ENCODE assay signal across 12 cellular contexts in the genomic region with DNA sequence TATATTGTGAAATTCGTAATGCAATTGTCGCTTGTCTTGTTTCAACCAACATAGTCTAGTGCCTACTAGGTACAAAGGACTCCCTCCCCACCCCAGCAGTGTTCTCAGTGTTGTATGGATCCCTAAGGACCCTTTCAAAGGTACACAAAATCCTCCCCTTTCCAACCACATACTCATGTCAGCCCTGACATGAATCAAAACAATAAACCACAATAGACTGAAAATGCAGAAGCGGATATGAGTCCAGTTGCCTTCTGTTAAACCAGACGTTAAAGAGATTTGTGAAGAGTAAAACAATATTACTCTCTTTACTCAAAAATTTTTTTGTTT.
DNase-seq lines count a peak whose midpoint lies in the region; ATAC-seq, FAIRE-seq and TF ChIP-seq lines count a peak whose summit lies in the region.
"Had no signal": no experiment of that assay in that cellular context is flagged by ENCODE, and none has a peak within 500 bp of the region (broad histone marks: within the 10 kb centered on the region; RNA-seq: fewer than 3 reads in every experiment).

No MANE protein-coding gene starts in this region.

- no TSS peak for BruUV-seq in GM12878 (replicated peaks; lab: Mats Ljungman, UMichigan)

- no peaks in the 10 kb centered on the region for H3K79me2 ChIP-seq in GM12878 (ENCODE audit: control insufficient read depth, insufficient read depth, low read length)

- CTCF ChIA-PET in GM12878 (lab: Yijun Ruan, JAX), result no interaction called here

- FAIRE-seq in GM12878 (lab: Jason Lieb, UNC), result peak; percentile 62

- SMC1A ChIA-PET in GM12878 (lab: Charles Lee; ENCODE audit: uncharacterized antibody, unreplicated experiment), result no interaction called here

- RAD21 ChIA-PET in GM12878 (lab: Charles Lee; ENCODE audit: unreplicated experiment), result interaction anchor here (1.6 kb wide), 1 partner anchor 74 kb away, joined by 5 read pairs; no protein-coding TSS in a partner anchor

- H3K27ac ChIP-seq in GM12878 (ENCODE audit: control insufficient read depth, insufficient read depth), result no peak overlapping the region

- no peak overlapping the region for H3K4me3 ChIP-seq in GM12878
- H3K4me3 ChIP-seq: skin epidermis had no signal

- TF ChIP-seq RAD21 in GM12878 (IDR thresholded peaks at IDR 0.05; ENCODE audit: insufficient read depth, low read depth, low read length), result no peak

- DNase-seq in GM12878 (ENCODE audit: low read depth, low spot score) (peak; percentile 48), NCI-H345 (lab: John Stamatoyannopoulos, UW) (no peak)
- DNase-seq in effector CD4-positive, alpha-beta T cell, result no peak
- DNase-seq in stimulated activated CD8-positive, alpha-beta memory T cell treated with anti-CD3 and anti-CD28 coated beads, Interleukin-4, amount 100 ng/mL, for 48 hours, result no peak
- no peak for DNase-seq in stimulated activated CD4-positive, alpha-beta T cell treated with anti-CD3 and anti-CD28 coated beads, Interleukin-15, amount 100 ng/mL, for 24 hours
- DNase-seq: COR-L47; NCI-H82; stimulated activated naive CD4-positive, alpha-beta T cell treated with Interleukin-2 at 50 U/mL for 16 hours had no signal

- TF ChIP-seq EP300 in GM12878 (IDR thresholded peaks at IDR 0.05; ENCODE audit: borderline replicate concordance in 1 of 2, control insufficient read depth in 1 of 2, low read depth in 2 of 2, low read length in 2 of 2), result peak; percentile 45 to 47; a peak in 2 of 4 replicates

- intact Hi-C loops in GM12878 (cut with micrococcal nuclease; ENCODE audit: unreplicated experiment), result loop anchor here (2.0 to 5.0 kb wide), 2 partner anchors 63 to 86 kb away; a partner anchor contains a TSS

- WGBS in GM12878 (ENCODE audit: insufficient coverage, insufficient replicate concordance, low lambda C conversion rate, missing lambda C conversion rate), result 40% methylated on average over 4 of the region's 4 CpGs

- POLR2A ChIA-PET in GM12878 (lab: Charles Lee), result no interaction called here

- H3K9ac ChIP-seq in GM12878 (ENCODE audit: control insufficient read depth, insufficient read depth, low read length), result no peak overlapping the region

- no peak for TF ChIP-seq CTCF in GM12878 (IDR thresholded peaks at IDR 0.05 in 2 of 3, conservative IDR thresholded peaks at IDR 0.05 in 1 of 3; ENCODE audit: control insufficient read depth in 2 of 3, extremely low read depth in 1 of 3, insufficient read depth in 1 of 3, low read depth in 3 of 3, low read length in 3 of 3)

- no peak overlapping the region for H2AFZ ChIP-seq in GM12878 (ENCODE audit: control insufficient read depth, low read depth, low read length)

- no peak for TF ChIP-seq POLR2A in GM12878 (IDR thresholded peaks at IDR 0.05; ENCODE audit: low read depth, low read length)

- in situ Hi-C loops in GM12878 (cut with MboI), result no loop called here

- no peaks in the 10 kb centered on the region; the same call in 1 of the 3 replicates for H3K9me3 ChIP-seq in GM12878 (replicated peaks; ENCODE audit: control insufficient read depth, insufficient read depth, low read length)

- no peaks in the 10 kb centered on the region for H3K27me3 ChIP-seq in GM12878 (replicated peaks in 1 of 2; ENCODE audit: control insufficient read depth in 2 of 2, insufficient read depth in 2 of 2, low read length in 1 of 2)

- ATAC-seq in GM18861 (IDR thresholded peaks at IDR 0.05; ENCODE audit: unreplicated experiment) (peak; percentile 96), GM21390 (IDR thresholded peaks at IDR 0.05; ENCODE audit: unreplicated experiment) (peak; percentile 94), HG03064 (IDR thresholded peaks at IDR 0.05; ENCODE audit: low read depth, unreplicated experiment) (peak; percentile 87), GM12878 (peak; percentile 99)

- H3K4me2 ChIP-seq in GM12878 (ENCODE audit: control insufficient read depth, insufficient read depth), result peak overlapping the region; percentile 4; the same call in 1 of the 2 replicates

- no peaks in the 10 kb centered on the region for H4K20me1 ChIP-seq in GM12878 (ENCODE audit: control insufficient read depth, insufficient read depth)

- peaks cover 9% of the 10 kb centered on the region for H3K4me1 ChIP-seq in GM12878 (ENCODE audit: control insufficient read depth, insufficient read depth, low read length)

- H3K36me3 ChIP-seq in GM12878 (ENCODE audit: control insufficient read depth in 2 of 2, insufficient read depth in 2 of 2, low read length in 1 of 2), result no peaks in the 10 kb centered on the region

TF ChIP-seq in GM12878, 131 proteins besides CTCF, POLR2A, EP300 and RAD21 (continues in another document):
- TF ChIP-seq TAF1 (IDR thresholded peaks at IDR 0.05; ENCODE audit: borderline replicate concordance, low read depth, low read length) (no peak), HCFC1 (IDR thresholded peaks at IDR 0.05; ENCODE audit: low read length) (no peak), CBX3 (IDR thresholded peaks at IDR 0.05; ENCODE audit: borderline replicate concordance, low read depth) (no peak), BHLHE40 (IDR thresholded peaks at IDR 0.05; ENCODE audit: borderline replicate concordance in 1 of 2, low read depth in 2 of 2, low read length in 1 of 2) (no peak), BMI1 (IDR thresholded peaks at IDR 0.05; ENCODE audit: borderline replicate concordance) (no peak), PAX5 (IDR thresholded peaks at IDR 0.05; ENCODE audit: borderline replicate concordance, low read depth, low read length) (peak; percentile 48; the same call in 1 of the 2 replicates), TCF7 (IDR thresholded peaks at IDR 0.05; ENCODE audit: borderline replicate concordance) (no peak), CBX5 (IDR thresholded peaks at IDR 0.05; ENCODE audit: low read depth) (no peak)
- TF ChIP-seq, protein P1, sequence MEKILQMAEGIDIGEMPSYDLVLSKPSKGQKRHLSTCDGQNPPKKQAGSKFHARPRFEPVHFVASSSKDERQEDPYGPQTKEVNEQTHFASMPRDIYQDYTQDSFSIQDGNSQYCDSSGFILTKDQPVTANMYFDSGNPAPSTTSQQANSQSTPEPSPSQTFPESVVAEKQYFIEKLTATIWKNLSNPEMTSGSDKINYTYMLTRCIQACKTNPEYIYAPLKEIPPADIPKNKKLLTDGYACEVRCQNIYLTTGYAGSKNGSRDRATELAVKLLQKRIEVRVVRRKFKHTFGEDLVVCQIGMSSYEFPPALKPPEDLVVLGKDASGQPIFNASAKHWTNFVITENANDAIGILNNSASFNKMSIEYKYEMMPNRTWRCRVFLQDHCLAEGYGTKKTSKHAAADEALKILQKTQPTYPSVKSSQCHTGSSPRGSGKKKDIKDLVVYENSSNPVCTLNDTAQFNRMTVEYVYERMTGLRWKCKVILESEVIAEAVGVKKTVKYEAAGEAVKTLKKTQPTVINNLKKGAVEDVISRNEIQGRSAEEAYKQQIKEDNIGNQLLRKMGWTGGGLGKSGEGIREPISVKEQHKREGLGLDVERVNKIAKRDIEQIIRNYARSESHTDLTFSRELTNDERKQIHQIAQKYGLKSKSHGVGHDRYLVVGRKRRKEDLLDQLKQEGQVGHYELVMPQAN (conservative IDR thresholded peaks at IDR 0.05), result no peak
- TF ChIP-seq, protein P2, sequence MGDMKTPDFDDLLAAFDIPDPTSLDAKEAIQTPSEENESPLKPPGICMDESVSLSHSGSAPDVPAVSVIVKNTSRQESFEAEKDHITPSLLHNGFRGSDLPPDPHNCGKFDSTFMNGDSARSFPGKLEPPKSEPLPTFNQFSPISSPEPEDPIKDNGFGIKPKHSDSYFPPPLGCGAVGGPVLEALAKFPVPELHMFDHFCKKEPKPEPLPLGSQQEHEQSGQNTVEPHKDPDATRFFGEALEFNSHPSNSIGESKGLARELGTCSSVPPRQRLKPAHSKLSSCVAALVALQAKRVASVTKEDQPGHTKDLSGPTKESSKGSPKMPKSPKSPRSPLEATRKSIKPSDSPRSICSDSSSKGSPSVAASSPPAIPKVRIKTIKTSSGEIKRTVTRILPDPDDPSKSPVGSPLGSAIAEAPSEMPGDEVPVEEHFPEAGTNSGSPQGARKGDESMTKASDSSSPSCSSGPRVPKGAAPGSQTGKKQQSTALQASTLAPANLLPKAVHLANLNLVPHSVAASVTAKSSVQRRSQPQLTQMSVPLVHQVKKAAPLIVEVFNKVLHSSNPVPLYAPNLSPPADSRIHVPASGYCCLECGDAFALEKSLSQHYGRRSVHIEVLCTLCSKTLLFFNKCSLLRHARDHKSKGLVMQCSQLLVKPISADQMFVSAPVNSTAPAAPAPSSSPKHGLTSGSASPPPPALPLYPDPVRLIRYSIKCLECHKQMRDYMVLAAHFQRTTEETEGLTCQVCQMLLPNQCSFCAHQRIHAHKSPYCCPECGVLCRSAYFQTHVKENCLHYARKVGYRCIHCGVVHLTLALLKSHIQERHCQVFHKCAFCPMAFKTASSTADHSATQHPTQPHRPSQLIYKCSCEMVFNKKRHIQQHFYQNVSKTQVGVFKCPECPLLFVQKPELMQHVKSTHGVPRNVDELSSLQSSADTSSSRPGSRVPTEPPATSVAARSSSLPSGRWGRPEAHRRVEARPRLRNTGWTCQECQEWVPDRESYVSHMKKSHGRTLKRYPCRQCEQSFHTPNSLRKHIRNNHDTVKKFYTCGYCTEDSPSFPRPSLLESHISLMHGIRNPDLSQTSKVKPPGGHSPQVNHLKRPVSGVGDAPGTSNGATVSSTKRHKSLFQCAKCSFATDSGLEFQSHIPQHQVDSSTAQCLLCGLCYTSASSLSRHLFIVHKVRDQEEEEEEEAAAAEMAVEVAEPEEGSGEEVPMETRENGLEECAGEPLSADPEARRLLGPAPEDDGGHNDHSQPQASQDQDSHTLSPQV (IDR thresholded peaks at IDR 0.05), result no peak
- TF ChIP-seq, protein P3, sequence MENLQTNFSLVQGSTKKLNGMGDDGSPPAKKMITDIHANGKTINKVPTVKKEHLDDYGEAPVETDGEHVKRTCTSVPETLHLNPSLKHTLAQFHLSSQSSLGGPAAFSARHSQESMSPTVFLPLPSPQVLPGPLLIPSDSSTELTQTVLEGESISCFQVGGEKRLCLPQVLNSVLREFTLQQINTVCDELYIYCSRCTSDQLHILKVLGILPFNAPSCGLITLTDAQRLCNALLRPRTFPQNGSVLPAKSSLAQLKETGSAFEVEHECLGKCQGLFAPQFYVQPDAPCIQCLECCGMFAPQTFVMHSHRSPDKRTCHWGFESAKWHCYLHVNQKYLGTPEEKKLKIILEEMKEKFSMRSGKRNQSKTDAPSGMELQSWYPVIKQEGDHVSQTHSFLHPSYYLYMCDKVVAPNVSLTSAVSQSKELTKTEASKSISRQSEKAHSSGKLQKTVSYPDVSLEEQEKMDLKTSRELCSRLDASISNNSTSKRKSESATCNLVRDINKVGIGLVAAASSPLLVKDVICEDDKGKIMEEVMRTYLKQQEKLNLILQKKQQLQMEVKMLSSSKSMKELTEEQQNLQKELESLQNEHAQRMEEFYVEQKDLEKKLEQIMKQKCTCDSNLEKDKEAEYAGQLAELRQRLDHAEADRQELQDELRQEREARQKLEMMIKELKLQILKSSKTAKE (IDR thresholded peaks at IDR 0.05; ENCODE audit: low read depth, poor library complexity, severe bottlenecking), result peak; percentile 22
